In genomic region chr2:191341436-191341835, GRCh38 we compare ENCODE assay signal across 25 cellular contexts.
A peak's percentile ranks its signal among the peaks of the same experiment; 100 is the strongest.
DNase-seq lines count a peak whose midpoint lies in the region; ATAC-seq, FAIRE-seq and TF ChIP-seq lines count a peak whose summit lies in the region.
"Had no signal": no experiment of that assay in that cellular context is flagged by ENCODE, and none has a peak within 500 bp of the region (broad histone marks: within the 10 kb centered on the region; RNA-seq: fewer than 3 reads in every experiment).

No MANE protein-coding gene starts in this region.

- peak; percentile 21 for FAIRE-seq in endothelial cell of umbilical vein (lab: Jason Lieb, UNC)
- FAIRE-seq: GM12891, GM19239 had no signal

- POLR2A ChIA-PET in endothelial cell of umbilical vein (lab: Charles Lee): no interaction called here

- H3K27me3 ChIP-seq in endothelial cell of umbilical vein (ENCODE audit: control insufficient read depth in 2 of 2, insufficient read depth in 2 of 2, low read length in 2 of 2) (no peaks in the 10 kb centered on the region), left lung (no peaks in the 10 kb centered on the region), upper lobe of left lung (no peaks in the 10 kb centered on the region)

- H3K4me1 ChIP-seq in endothelial cell of umbilical vein (ENCODE audit: control insufficient read depth, extremely low read depth, insufficient read depth, low read length) (no peaks in the 10 kb centered on the region), left lung (peaks cover 0 to 17% of the 10 kb centered on the region in 2 donors), upper lobe of left lung (peaks cover 0 to 35% (median 18%) of the 10 kb centered on the region in 4 donors), mucosa of descending colon (ENCODE audit: low read depth) (no peaks in the 10 kb centered on the region)

- 41 to 48% methylated on average over 3 of the region's 3 CpGs for WGBS in upper lobe of left lung, 2 donors

- no peak overlapping the region for H3K4me3 ChIP-seq in endothelial cell of umbilical vein (replicated peaks in 1 of 3; ENCODE audit: insufficient read depth in 1 of 3, low read depth in 1 of 3, low read length in 3 of 3)
- no peak overlapping the region for H3K4me3 ChIP-seq in left lung
- H3K4me3 ChIP-seq in upper lobe of left lung: no peak overlapping the region
- no peak overlapping the region for H3K4me3 ChIP-seq in mucosa of descending colon
- H3K4me3 ChIP-seq: SK-N-MC had no signal

- no peaks in the 10 kb centered on the region for H4K20me1 ChIP-seq in endothelial cell of umbilical vein (replicated peaks; ENCODE audit: control insufficient read depth, extremely low read depth, insufficient read depth, low read length)

- peak; percentile 35 for DNase-seq in NCI-H82 (lab: John Stamatoyannopoulos, UW)
- DNase-seq in NCI-H82 treated with DMSO at 0.1 percent for 48 hours (lab: John Stamatoyannopoulos, UW; ENCODE audit: unreplicated experiment): no peak
- DNase-seq in endothelial cell of umbilical vein (ENCODE audit: low read depth, low spot score): no peak
- DNase-seq in left lung: no peak
- peak in 1 of 2 donors; percentile 52 for DNase-seq in upper lobe of left lung
- no peak for DNase-seq in mucosa of descending colon
- DNase-seq: CD8-positive, alpha-beta T cell; DMS 273 treated with DMSO at 0.1 percent for 48 hours; DMS79 treated with DMSO at 0.1 percent for 48 hours; GF-D8; KG1; MM.1S; NCI-H2029; NCI-H446 treated with DMSO at 0.1 percent for 48 hours; NCI-H526; SHP77 treated with DMSO at 0.1 percent for 48 hours had no signal

- TF ChIP-seq POLR2A in endothelial cell of umbilical vein (IDR thresholded peaks at IDR 0.05; ENCODE audit: low read depth, low read length): no peak
- no peak for TF ChIP-seq POLR2A in upper lobe of left lung (IDR thresholded peaks at IDR 0.05)

- no peaks in the 10 kb centered on the region for H3K9me1 ChIP-seq in endothelial cell of umbilical vein (replicated peaks; ENCODE audit: control insufficient read depth, extremely low read depth, insufficient read depth, low read length)

- H3K9me3 ChIP-seq in endothelial cell of umbilical vein (replicated peaks; ENCODE audit: control insufficient read depth, insufficient read depth, low read length): no peaks in the 10 kb centered on the region
- H3K9me3 ChIP-seq in left lung: no peaks in the 10 kb centered on the region
- no peaks in the 10 kb centered on the region for H3K9me3 ChIP-seq in upper lobe of left lung
- no peaks in the 10 kb centered on the region for H3K9me3 ChIP-seq in mucosa of descending colon

- no peak overlapping the region for H3K9ac ChIP-seq in endothelial cell of umbilical vein (replicated peaks; ENCODE audit: extremely low read depth, insufficient read depth, low read length)

- TF ChIP-seq CTCF in endothelial cell of umbilical vein (IDR thresholded peaks at IDR 0.05; ENCODE audit: extremely low read depth in 1 of 2, insufficient read depth in 1 of 2, low read depth in 1 of 2, low read length in 2 of 2) (no peak), left lung (IDR thresholded peaks at IDR 0.05) (no peak), upper lobe of left lung (IDR thresholded peaks at IDR 0.05) (no peak), mucosa of descending colon (IDR thresholded peaks at IDR 0.05) (no peak)

- CTCF ChIA-PET in endothelial cell of umbilical vein (lab: Charles Lee): interaction anchor here (1.3 kb wide), 1 partner anchor 123 kb away, joined by 3 read pairs; no protein-coding TSS in a partner anchor

- dilution Hi-C loops in endothelial cell of umbilical vein (cut with MboI; ENCODE audit: extremely low pct_ligation_motif_present, low sequenced_read_pairs): no loop called here

- H3K36me3 ChIP-seq in endothelial cell of umbilical vein (ENCODE audit: control insufficient read depth in 2 of 2, extremely low read depth in 1 of 2, insufficient read depth in 2 of 2, low read length in 2 of 2) (no peaks in the 10 kb centered on the region), left lung (peaks cover 0 to 10% of the 10 kb centered on the region in 2 donors), upper lobe of left lung (no peaks in the 10 kb centered on the region), mucosa of descending colon (ENCODE audit: low read depth) (no peaks in the 10 kb centered on the region)

- no peak overlapping the region for H2AFZ ChIP-seq in endothelial cell of umbilical vein (ENCODE audit: low read depth, low read length)

- H3K27ac ChIP-seq in endothelial cell of umbilical vein (ENCODE audit: insufficient read depth, low read depth, low read length): no peak overlapping the region
- H3K27ac ChIP-seq in left lung: peak overlapping the region in 1 of 2 donors; percentile 66
- peak overlapping the region in 3 of 4 donors; percentile 44 to 76 (median 57) for H3K27ac ChIP-seq in upper lobe of left lung
- H3K27ac ChIP-seq: 22Rv1, C4-2B, RWPE1, SK-N-MC had no signal

- H3K4me2 ChIP-seq in endothelial cell of umbilical vein (ENCODE audit: insufficient read depth, low read length): no peak overlapping the region

- peak; percentile 81 for ATAC-seq in left lung
- ATAC-seq in upper lobe of left lung (ENCODE audit: low FRiP score in 2 of 2): peak; percentile 44 to 86
- no peak for ATAC-seq in mucosa of descending colon
- ATAC-seq in HG03108 (IDR thresholded peaks at IDR 0.05; ENCODE audit: unreplicated experiment): no peak
- ATAC-seq in HG03521 (IDR thresholded peaks at IDR 0.05; ENCODE audit: unreplicated experiment): no peak
- ATAC-seq: CD8-positive, alpha-beta T cell; Panc1 had no signal

- no peak for TF ChIP-seq EP300 in upper lobe of left lung (IDR thresholded peaks at IDR 0.05)

- H3K79me2 ChIP-seq in endothelial cell of umbilical vein (ENCODE audit: control insufficient read depth, insufficient read depth, low read length): no peaks in the 10 kb centered on the region

- intact Hi-C loops in endothelial cell of umbilical vein (cut with micrococcal nuclease) (no loop called here), left lung (cut with DNase I) (no loop called here), mucosa of descending colon (cut with DNase I, micrococcal nuclease) (no loop called here)

- no TSS peak for BruUV-seq in endothelial cell of umbilical vein (replicated peaks; lab: Mats Ljungman, UMichigan)

TF ChIP-seq in endothelial cell of umbilical vein, 7 proteins besides CTCF, POLR2A, EP300 and RAD21:
- TF ChIP-seq MAX (IDR thresholded peaks at IDR 0.05; ENCODE audit: insufficient read depth, insufficient read length) (no peak), JUN (IDR thresholded peaks at IDR 0.05; ENCODE audit: borderline replicate concordance, insufficient read depth, insufficient read length, low read depth) (no peak), GATA2 (IDR thresholded peaks at IDR 0.05; ENCODE audit: insufficient read depth, insufficient read length, low read depth, low read length) (no peak)
TF ChIP-seq in endothelial cell of umbilical vein: peak in this region for 0.

Comparison
In these comparisons a context has a peak if more than half of its experiments do, and no peak if none do; other contexts are left out.
1. ATAC-seq: peak in left lung (single experiment) and upper lobe of left lung (2 of 2); none in mucosa of descending colon (single experiment), HG03108 (single experiment) and HG03521 (single experiment).